Comparison of ENCODE assay signal across 8 cellular contexts in genomic region chr11:818396-819128, GRCh38. TPM values are rescaled to one million over a fixed set of nuclear protein-coding genes. Genes with fewer than 3 reads are reported as not detected.
A peak's percentile ranks its signal among the peaks of the same experiment; 100 is the strongest.
DNase-seq lines count a peak whose midpoint lies in the region; ATAC-seq and TF ChIP-seq lines count a peak whose summit lies in the region.

Gene PNPLA2 (plus strand): TSS chr11:818914. CDS start chr11:819719, 805 bp downstream.

- peaks cover 0 to 17% of the 10 kb centered on the region in 2 donors for H3K4me1 Mint-ChIP-seq in natural killer cell

- peaks cover 13 to 22% of the 10 kb centered on the region in 2 donors for H3K4me1 ChIP-seq in esophagus (ENCODE audit: control insufficient read depth in 2 of 2, insufficient read depth in 2 of 2, low read length in 1 of 2)

- H3K9me3 Mint-ChIP-seq in natural killer cell: no peaks in the 10 kb centered on the region

- H3K27me3 Mint-ChIP-seq in natural killer cell (ENCODE audit: low read depth in 2 of 2): no peaks in the 10 kb centered on the region

- H3K27me3 ChIP-seq in esophagus (ENCODE audit: control insufficient read depth in 1 of 2, insufficient read depth in 2 of 2, low read length in 2 of 2): no peaks in the 10 kb centered on the region

- TF ChIP-seq CTCF in GM12864 (IDR thresholded peaks at IDR 0.05; ENCODE audit: low read depth, low read length, missing control alignments) (no peak), natural killer cell (IDR thresholded peaks at IDR 0.05) (no peak), GM10266 (IDR thresholded peaks at IDR 0.05; ENCODE audit: control insufficient read depth, insufficient read depth, low read depth, missing control alignments) (no peak)

- DNase-seq in GM12864 (ENCODE audit: low read depth): no peak
- DNase-seq in RPMI7951 (ENCODE audit: low read depth): no peak
- no peak for DNase-seq in natural killer cell
- DNase-seq in stimulated activated CD4-positive, alpha-beta T cell treated with anti-CD3 and anti-CD28 coated beads, Interleukin-15, amount 100 ng/mL, for 24 hours: no peak
- DNase-seq in stimulated activated CD4-positive, alpha-beta T cell treated with anti-CD3 and anti-CD28 coated beads, Interleukin-2, amount 100 ng/mL, for 24 hours: no peak
- DNase-seq in GM10266 (ENCODE audit: extremely low spot score): no peak

- H3K4me3 ChIP-seq in GM12864 (ENCODE audit: low read depth, low read length): peak within 1 kb of the TSS; percentile 86
- H3K4me3 ChIP-seq in esophagus (ENCODE audit: low read depth in 1 of 2, low read length in 2 of 2): peak within 1 kb of the TSS; percentile 78

- peak within 1 kb of the TSS; percentile 81 to 88 for H3K27ac Mint-ChIP-seq in natural killer cell

- WGBS in esophagus, 2 donors: 17% methylated on average over 20 of the region's 20 CpGs

- peaks cover 8 to 9% of the 10 kb centered on the region in 2 donors for H3K36me3 ChIP-seq in esophagus (ENCODE audit: control insufficient read depth in 2 of 2, insufficient read depth in 2 of 2, low read length in 1 of 2)

- no peaks in the 10 kb centered on the region for H3K9me3 ChIP-seq in esophagus (ENCODE audit: control insufficient read depth in 2 of 2, insufficient read depth in 1 of 2, low read depth in 1 of 2, low read length in 1 of 2)

- ATAC-seq in natural killer cell (no peak), HG02571 (IDR thresholded peaks at IDR 0.05; ENCODE audit: unreplicated experiment) (no peak)

- peak within 1 kb of the TSS; percentile 90 for H3K4me3 Mint-ChIP-seq in natural killer cell

- H3K27ac ChIP-seq in esophagus (ENCODE audit: low read depth in 2 of 2, low read length in 1 of 2): peak within 1 kb of the TSS; percentile 93 to 98

- intact Hi-C loops in natural killer cell (cut with micrococcal nuclease): loop anchor here (1.0 kb wide), 1 partner anchor 9 kb away; the partner anchor contains the start of gene RPLP2

- no peaks in the 10 kb centered on the region for H3K36me3 Mint-ChIP-seq in natural killer cell

RNA-seq across cellular contexts. Expression of gene PNPLA2, which starts in this region (rescaled TPM):
- 9.4 and 10.5 TPM in 2 replicates for total RNA-seq in RPMI7951 (2014; rRNA removed; shearing (Covaris generic))
- polyA plus RNA-seq in esophagus: 10 to 100 TPM; 51.7 to 53.2 TPM
- total RNA-seq in natural killer cell: 100 to 1,000 TPM; 184 to 218 (median 201) TPM

Comparison
In these comparisons a context has a peak if more than half of its experiments do, and no peak if none do; other contexts are left out.
1. RNA of gene PNPLA2 (total RNA-seq): 184 to 218 TPM in natural killer cell; 9.4 to 10.5 TPM in RPMI7951; every median in the first group is over 10 times any median in the second.